In genomic region chrX:150941580-150941979, GRCh38 we compare ENCODE assay signal across 14 cellular contexts.
"Had no signal": no experiment of that assay in that cellular context is flagged by ENCODE, and none has a peak within 500 bp of the region (broad histone marks: within the 10 kb centered on the region; RNA-seq: fewer than 3 reads in every experiment).

No MANE protein-coding gene starts in this region.

- DNase-seq: dermis blood vessel endothelial cell; effector memory CD4-positive, alpha-beta T cell; esophagus squamous epithelium; head of caudate nucleus; left ventricle myocardium superior; lower lobe of right lung; naive thymus-derived CD8-positive, alpha-beta T cell; occipital lobe; ovary; stimulated activated CD4-positive, alpha-beta T cell treated with anti-CD3 and anti-CD28 coated beads, Interleukin-15, amount 100 ng/mL, for 24 hours; stimulated activated CD4-positive, alpha-beta T cell treated with anti-CD3 and anti-CD28 coated beads, Interleukin-2, amount 100 ng/mL, for 48 hours; stimulated activated CD8-positive, alpha-beta memory T cell treated with anti-CD3 and anti-CD28 coated beads, Interleukin-4, amount 100 ng/mL, for 48 hours; stimulated activated naive CD4-positive, alpha-beta T cell treated with Interleukin-2 at 50 U/mL for 16 hours; upper lobe of left lung had no signal
